In genomic region chr10:113062977-113063967, GRCh38 we compare ENCODE assay signal across 1 cellular context.
TF ChIP-seq lines count a peak whose summit lies in the region.

No MANE protein-coding gene starts in this region.

TF ChIP-seq in K562, 482 proteins besides CTCF, POLR2A, EP300 and RAD21 (continued from another document and continues in another):
- TF ChIP-seq, protein P1, sequence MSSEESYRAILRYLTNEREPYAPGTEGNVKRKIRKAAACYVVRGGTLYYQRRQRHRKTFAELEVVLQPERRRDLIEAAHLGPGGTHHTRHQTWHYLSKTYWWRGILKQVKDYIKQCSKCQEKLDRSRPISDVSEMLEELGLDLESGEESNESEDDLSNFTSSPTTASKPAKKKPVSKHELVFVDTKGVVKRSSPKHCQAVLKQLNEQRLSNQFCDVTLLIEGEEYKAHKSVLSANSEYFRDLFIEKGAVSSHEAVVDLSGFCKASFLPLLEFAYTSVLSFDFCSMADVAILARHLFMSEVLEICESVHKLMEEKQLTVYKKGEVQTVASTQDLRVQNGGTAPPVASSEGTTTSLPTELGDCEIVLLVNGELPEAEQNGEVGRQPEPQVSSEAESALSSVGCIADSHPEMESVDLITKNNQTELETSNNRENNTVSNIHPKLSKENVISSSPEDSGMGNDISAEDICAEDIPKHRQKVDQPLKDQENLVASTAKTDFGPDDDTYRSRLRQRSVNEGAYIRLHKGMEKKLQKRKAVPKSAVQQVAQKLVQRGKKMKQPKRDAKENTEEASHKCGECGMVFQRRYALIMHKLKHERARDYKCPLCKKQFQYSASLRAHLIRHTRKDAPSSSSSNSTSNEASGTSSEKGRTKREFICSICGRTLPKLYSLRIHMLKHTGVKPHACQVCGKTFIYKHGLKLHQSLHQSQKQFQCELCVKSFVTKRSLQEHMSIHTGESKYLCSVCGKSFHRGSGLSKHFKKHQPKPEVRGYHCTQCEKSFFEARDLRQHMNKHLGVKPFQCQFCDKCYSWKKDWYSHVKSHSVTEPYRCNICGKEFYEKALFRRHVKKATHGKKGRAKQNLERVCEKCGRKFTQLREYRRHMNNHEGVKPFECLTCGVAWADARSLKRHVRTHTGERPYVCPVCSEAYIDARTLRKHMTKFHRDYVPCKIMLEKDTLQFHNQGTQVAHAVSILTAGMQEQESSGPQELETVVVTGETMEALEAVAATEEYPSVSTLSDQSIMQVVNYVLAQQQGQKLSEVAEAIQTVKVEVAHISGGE (CRISPR knock-in tag; IDR thresholded peaks at IDR 0.05): peak in 1 of 3 experiments; percentile 26; a peak in 1 of 6 replicates
- TF ChIP-seq ASH1L (IDR thresholded peaks at IDR 0.05; ENCODE audit: borderline replicate concordance, low read depth, partially characterized antibody): no peak
- no peak for TF ChIP-seq CBFB (CRISPR knock-in tag; IDR thresholded peaks at IDR 0.05)
- TF ChIP-seq TAF7 (tag; IDR thresholded peaks at IDR 0.05): no peak
- no peak for TF ChIP-seq NR3C1 (CRISPR knock-in tag; IDR thresholded peaks at IDR 0.05)
- TF ChIP-seq PHTF2 (CRISPR knock-in tag; IDR thresholded peaks at IDR 0.05): no peak
- no peak for TF ChIP-seq PHB2 (IDR thresholded peaks at IDR 0.05; ENCODE audit: low read depth)
- peak; percentile 63 for TF ChIP-seq GATA2 (CRISPR knock-in tag; IDR thresholded peaks at IDR 0.05)
- TF ChIP-seq NCOA4 (IDR thresholded peaks at IDR 0.05; ENCODE audit: partially characterized antibody): no peak
- peak; percentile 26; the same call in 1 of the 2 replicates for TF ChIP-seq CC2D1A (IDR thresholded peaks at IDR 0.05)
- no peak for TF ChIP-seq ZZZ3 (IDR thresholded peaks at IDR 0.05)
- peak; percentile 84 for TF ChIP-seq ZNF263 (CRISPR knock-in tag; IDR thresholded peaks at IDR 0.05; ENCODE audit: borderline replicate concordance)
- peak; percentile 42; the same call in 1 of the 2 replicates for TF ChIP-seq SMARCC2 (IDR thresholded peaks at IDR 0.05; ENCODE audit: low read depth)
- TF ChIP-seq ZKSCAN1 (IDR thresholded peaks at IDR 0.05; ENCODE audit: low read depth, low read length): no peak
- TF ChIP-seq ZNF780A (CRISPR knock-in tag; IDR thresholded peaks at IDR 0.05): no peak
- peak; percentile 34; the same call in 1 of the 2 replicates for TF ChIP-seq GABPA (tag; conservative IDR thresholded peaks at IDR 0.05; ENCODE audit: low read depth)
- TF ChIP-seq PPARD (CRISPR knock-in tag; IDR thresholded peaks at IDR 0.05): no peak
- no peak for TF ChIP-seq ILK (tag; IDR thresholded peaks at IDR 0.05; ENCODE audit: borderline replicate concordance, low read depth)
- TF ChIP-seq L3MBTL2 (IDR thresholded peaks at IDR 0.05): peak; percentile 42; the same call in 1 of the 2 replicates
- TF ChIP-seq HES1 (IDR thresholded peaks at IDR 0.05; ENCODE audit: low read depth): peak; percentile 48; the same call in 1 of the 2 replicates
- TF ChIP-seq OTX1 (CRISPR knock-in tag; IDR thresholded peaks at IDR 0.05): peak; percentile 62; the same call in 1 of the 2 replicates
- TF ChIP-seq ZNF561 (CRISPR knock-in tag; conservative IDR thresholded peaks at IDR 0.05): no peak
- TF ChIP-seq MYC (IDR thresholded peaks at IDR 0.05; ENCODE audit: low read depth, low read length): peak; percentile 57
- no peak for TF ChIP-seq MYC (CRISPR knock-in tag; IDR thresholded peaks at IDR 0.05; ENCODE audit: borderline replicate concordance, low read depth)
- TF ChIP-seq BMI1 (IDR thresholded peaks at IDR 0.05; ENCODE audit: low read length): no peak
- TF ChIP-seq, protein P2, sequence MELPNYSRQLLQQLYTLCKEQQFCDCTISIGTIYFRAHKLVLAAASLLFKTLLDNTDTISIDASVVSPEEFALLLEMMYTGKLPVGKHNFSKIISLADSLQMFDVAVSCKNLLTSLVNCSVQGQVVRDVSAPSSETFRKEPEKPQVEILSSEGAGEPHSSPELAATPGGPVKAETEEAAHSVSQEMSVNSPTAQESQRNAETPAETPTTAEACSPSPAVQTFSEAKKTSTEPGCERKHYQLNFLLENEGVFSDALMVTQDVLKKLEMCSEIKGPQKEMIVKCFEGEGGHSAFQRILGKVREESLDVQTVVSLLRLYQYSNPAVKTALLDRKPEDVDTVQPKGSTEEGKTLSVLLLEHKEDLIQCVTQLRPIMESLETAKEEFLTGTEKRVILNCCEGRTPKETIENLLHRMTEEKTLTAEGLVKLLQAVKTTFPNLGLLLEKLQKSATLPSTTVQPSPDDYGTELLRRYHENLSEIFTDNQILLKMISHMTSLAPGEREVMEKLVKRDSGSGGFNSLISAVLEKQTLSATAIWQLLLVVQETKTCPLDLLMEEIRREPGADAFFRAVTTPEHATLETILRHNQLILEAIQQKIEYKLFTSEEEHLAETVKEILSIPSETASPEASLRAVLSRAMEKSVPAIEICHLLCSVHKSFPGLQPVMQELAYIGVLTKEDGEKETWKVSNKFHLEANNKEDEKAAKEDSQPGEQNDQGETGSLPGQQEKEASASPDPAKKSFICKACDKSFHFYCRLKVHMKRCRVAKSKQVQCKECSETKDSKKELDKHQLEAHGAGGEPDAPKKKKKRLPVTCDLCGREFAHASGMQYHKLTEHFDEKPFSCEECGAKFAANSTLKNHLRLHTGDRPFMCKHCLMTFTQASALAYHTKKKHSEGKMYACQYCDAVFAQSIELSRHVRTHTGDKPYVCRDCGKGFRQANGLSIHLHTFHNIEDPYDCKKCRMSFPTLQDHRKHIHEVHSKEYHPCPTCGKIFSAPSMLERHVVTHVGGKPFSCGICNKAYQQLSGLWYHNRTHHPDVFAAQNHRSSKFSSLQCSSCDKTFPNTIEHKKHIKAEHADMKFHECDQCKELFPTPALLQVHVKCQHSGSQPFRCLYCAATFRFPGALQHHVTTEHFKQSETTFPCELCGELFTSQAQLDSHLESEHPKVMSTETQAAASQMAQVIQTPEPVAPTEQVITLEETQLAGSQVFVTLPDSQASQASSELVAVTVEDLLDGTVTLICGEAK (IDR thresholded peaks at IDR 0.05): peak; percentile 47; the same call in 1 of the 2 replicates
- TF ChIP-seq, protein P2 (CRISPR knock-in tag; IDR thresholded peaks at IDR 0.05): no peak
- TF ChIP-seq, protein P3, sequence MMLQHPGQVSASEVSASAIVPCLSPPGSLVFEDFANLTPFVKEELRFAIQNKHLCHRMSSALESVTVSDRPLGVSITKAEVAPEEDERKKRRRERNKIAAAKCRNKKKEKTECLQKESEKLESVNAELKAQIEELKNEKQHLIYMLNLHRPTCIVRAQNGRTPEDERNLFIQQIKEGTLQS (IDR thresholded peaks at IDR 0.05): peak; percentile 64
- TF ChIP-seq, protein P3 (CRISPR knock-in tag; conservative IDR thresholded peaks at IDR 0.05): no peak
- no peak for TF ChIP-seq CEBPG (CRISPR knock-in tag; IDR thresholded peaks at IDR 0.05)
- 0 out of 4 replicates have a peak, but pooled peaks of 1 of the 2 experiments have one; percentile 30 for TF ChIP-seq CEBPG (tag; conservative IDR thresholded peaks at IDR 0.05 in 1 of 2, IDR thresholded peaks at IDR 0.05 in 1 of 2)
- no peak for TF ChIP-seq MCM2 (IDR thresholded peaks at IDR 0.05; ENCODE audit: low read depth)
- TF ChIP-seq ZNF431 (CRISPR knock-in tag; IDR thresholded peaks at IDR 0.05): no peak
- TF ChIP-seq, protein P4, sequence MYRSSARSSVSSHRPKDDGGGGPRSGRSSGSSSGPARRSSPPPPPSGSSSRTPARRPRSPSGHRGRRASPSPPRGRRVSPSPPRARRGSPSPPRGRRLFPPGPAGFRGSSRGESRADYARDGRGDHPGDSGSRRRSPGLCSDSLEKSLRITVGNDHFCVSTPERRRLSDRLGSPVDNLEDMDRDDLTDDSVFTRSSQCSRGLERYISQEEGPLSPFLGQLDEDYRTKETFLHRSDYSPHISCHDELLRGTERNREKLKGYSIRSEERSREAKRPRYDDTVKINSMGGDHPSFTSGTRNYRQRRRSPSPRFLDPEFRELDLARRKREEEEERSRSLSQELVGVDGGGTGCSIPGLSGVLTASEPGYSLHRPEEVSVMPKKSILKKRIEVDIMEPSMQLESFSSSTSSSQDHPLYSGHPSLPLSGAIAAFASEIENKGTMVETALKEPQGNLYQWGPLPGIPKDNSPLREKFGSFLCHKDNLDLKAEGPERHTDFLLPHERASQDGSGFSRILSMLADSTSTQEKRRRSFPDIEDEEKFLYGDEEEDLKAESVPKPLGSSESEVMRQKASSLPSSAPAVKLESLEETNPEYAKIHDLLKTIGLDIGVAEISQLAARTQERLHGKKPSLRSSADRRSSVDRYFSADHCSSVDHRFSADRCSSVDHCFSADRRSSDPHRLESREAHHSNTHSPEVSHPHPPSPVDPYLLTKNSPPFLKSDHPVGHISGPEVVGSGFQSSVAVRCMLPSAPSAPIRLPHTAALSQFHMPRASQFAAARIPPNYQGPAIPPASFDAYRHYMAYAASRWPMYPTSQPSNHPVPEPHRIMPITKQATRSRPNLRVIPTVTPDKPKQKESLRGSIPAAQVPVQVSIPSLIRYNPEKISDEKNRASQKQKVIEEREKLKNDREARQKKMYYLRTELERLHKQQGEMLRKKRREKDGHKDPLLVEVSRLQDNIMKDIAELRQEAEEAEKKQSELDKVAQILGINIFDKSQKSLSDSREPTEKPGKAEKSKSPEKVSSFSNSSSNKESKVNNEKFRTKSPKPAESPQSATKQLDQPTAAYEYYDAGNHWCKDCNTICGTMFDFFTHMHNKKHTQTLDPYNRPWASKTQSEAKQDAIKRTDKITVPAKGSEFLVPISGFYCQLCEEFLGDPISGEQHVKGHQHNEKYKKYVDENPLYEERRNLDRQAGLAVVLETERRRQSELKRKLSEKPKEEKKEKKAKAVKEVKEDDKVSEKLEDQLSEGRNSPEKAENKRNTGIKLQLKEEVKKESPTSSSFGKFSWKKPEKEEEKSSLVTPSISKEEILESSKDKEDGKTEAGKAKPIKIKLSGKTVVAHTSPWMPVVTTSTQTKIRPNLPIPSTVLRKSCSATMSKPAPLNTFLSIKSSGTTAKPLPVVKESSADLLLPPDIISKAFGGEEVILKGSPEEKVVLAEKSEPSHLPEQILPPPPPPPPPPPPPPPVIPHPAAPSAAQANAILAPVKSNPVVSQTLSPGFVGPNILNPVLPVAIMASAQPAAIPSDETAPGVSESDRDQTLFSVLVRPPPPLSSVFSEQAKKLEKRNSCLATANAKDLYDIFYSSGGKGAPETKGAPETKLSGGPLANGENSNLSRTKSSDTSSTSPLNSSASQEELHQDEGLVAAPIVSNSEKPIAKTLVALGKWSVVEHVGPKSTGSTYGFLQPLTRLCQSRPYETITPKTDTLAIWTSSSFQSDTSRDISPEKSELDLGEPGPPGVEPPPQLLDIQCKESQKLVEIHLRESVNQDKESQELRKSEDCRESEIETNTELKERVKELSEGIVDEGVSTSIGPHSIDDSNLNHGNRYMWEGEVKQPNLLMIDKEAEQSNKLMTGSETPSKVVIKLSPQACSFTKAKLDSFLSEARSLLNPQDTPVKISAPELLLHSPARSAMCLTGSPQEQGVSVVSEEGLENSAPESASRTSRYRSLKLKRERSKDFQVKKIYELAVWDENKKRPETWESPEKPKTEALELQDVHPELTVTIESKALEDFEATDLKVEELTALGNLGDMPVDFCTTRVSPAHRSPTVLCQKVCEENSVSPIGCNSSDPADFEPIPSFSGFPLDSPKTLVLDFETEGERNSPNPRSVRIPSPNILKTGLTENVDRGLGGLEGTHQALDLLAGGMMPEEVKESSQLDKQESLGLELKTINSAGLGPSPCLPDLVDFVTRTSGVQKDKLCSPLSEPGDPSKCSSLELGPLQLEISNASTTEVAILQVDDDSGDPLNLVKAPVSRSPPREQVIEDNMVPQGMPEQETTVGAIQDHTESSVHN (IDR thresholded peaks at IDR 0.05; ENCODE audit: borderline replicate concordance in 1 of 2, low read depth in 1 of 2): 0 out of 4 replicates have a peak, but pooled peaks of 1 of the 2 experiments have one; percentile 46
- no peak for TF ChIP-seq CHD4 (IDR thresholded peaks at IDR 0.05; ENCODE audit: insufficient read depth, insufficient replicate concordance, low read depth, low read length, poor library complexity, severe bottlenecking)
- TF ChIP-seq ZNF76 (CRISPR knock-in tag; IDR thresholded peaks at IDR 0.05; ENCODE audit: borderline replicate concordance): no peak
- no peak for TF ChIP-seq MYNN (IDR thresholded peaks at IDR 0.05)
- TF ChIP-seq MYNN (CRISPR knock-in tag; IDR thresholded peaks at IDR 0.05): no peak
- TF ChIP-seq GABPB1 (CRISPR knock-in tag; IDR thresholded peaks at IDR 0.05): no peak
- TF ChIP-seq ZNF239 (CRISPR knock-in tag; IDR thresholded peaks at IDR 0.05): no peak
- no peak for TF ChIP-seq SRSF9 (IDR thresholded peaks at IDR 0.05; ENCODE audit: borderline replicate concordance, low read depth, low read length)
- no peak for TF ChIP-seq ZNF143 (CRISPR knock-in tag; IDR thresholded peaks at IDR 0.05)
- TF ChIP-seq SPI1 (IDR thresholded peaks at IDR 0.05; ENCODE audit: borderline replicate concordance, low read depth, low read length): no peak
- no peak for TF ChIP-seq ETV6 (IDR thresholded peaks at IDR 0.05; ENCODE audit: borderline replicate concordance in 1 of 2, low read depth in 2 of 2, low read length in 1 of 2)
- no peak for TF ChIP-seq ETV6 (CRISPR knock-in tag; IDR thresholded peaks at IDR 0.05; ENCODE audit: borderline replicate concordance)
- TF ChIP-seq MEIS2 (IDR thresholded peaks at IDR 0.05; ENCODE audit: partially characterized antibody): peak; percentile 88
